Comparison of ENCODE assay signal across 25 cellular contexts in genomic region chr17:27242951-27243350, GRCh38. TPM values are rescaled to one million over a fixed set of nuclear protein-coding genes. Genes with fewer than 3 reads are reported as not detected.
DNase-seq lines count a peak whose midpoint lies in the region; ATAC-seq and TF ChIP-seq lines count a peak whose summit lies in the region.
"Had no signal": no experiment of that assay in that cellular context is flagged by ENCODE, and none has a peak within 500 bp of the region (broad histone marks: within the 10 kb centered on the region; RNA-seq: fewer than 3 reads in every experiment).

No MANE protein-coding gene starts in this region.

- H3K27ac Mint-ChIP-seq in mesothelial cell of epicardium: peak overlapping the region; percentile 93
- H3K27ac Mint-ChIP-seq in WTC11: no peak overlapping the region
- H3K27ac Mint-ChIP-seq in CD4-positive, alpha-beta T cell: no peak overlapping the region
- H3K27ac Mint-ChIP-seq: activated CD8-positive, alpha-beta T cell treated with anti-CD3 and anti-CD28 coated beads, Interleukin-2, amount 10 ng/mL, durations not matched to agents 7 days and 5 days; activated naive CD4-positive, alpha-beta T cell treated with anti-CD3 and anti-CD28 coated beads, Interleukin-2, amount 50 U/mL, for 72 hours; stimulated activated effector memory CD8-positive, alpha-beta T cell treated with anti-CD3 and anti-CD28 coated beads, Interleukin-12 subunit alpha, Interleukin-12 subunit beta, amount 100 ng/mL, for 72 hours had no signal

- H3K36me3 ChIP-seq in left ventricle myocardium inferior: no peaks in the 10 kb centered on the region
- H3K36me3 ChIP-seq: BE2C, HAP-1, uterus had no signal

- POLR2A ChIA-PET in WTC11 (lab: Charles Lee): no interaction called here
- POLR2A ChIA-PET in CD4-positive, alpha-beta T cell (lab: Charles Lee): no interaction called here

- ATAC-seq in Right ventricle myocardium superior (ENCODE audit: poor library complexity): no peak
- ATAC-seq in WTC11: no peak
- no peak for ATAC-seq in CD4-positive, alpha-beta T cell (ENCODE audit: poor library complexity)
- ATAC-seq in GM18867 (IDR thresholded peaks at IDR 0.05; ENCODE audit: unreplicated experiment): no peak
- ATAC-seq: activated CD8-positive, alpha-beta T cell treated with anti-CD3 and anti-CD28 coated beads, Interleukin-2, amount 10 ng/mL, durations not matched to agents 7 days and 5 days; activated naive CD4-positive, alpha-beta T cell treated with anti-CD3 and anti-CD28 coated beads, Interleukin-2, amount 50 U/mL, for 72 hours; stimulated activated effector memory CD8-positive, alpha-beta T cell treated with anti-CD3 and anti-CD28 coated beads, Interleukin-12 subunit alpha, Interleukin-12 subunit beta, amount 100 ng/mL, for 72 hours had no signal

- H3K4me1 ChIP-seq in left ventricle myocardium inferior: peaks cover 58% of the 10 kb centered on the region
- H3K4me1 ChIP-seq: BE2C had no signal

- H3K36me3 Mint-ChIP-seq in mesothelial cell of epicardium (no peaks in the 10 kb centered on the region), WTC11 (no peaks in the 10 kb centered on the region)
- no peaks in the 10 kb centered on the region for H3K36me3 Mint-ChIP-seq in CD4-positive, alpha-beta T cell (ENCODE audit: low read depth)
- H3K36me3 Mint-ChIP-seq: activated naive CD4-positive, alpha-beta T cell treated with anti-CD3 and anti-CD28 coated beads, Interleukin-2, amount 50 U/mL, for 72 hours had no signal

- intact Hi-C loops in left ventricle myocardium inferior (cut with micrococcal nuclease): no loop called here
- intact Hi-C loops in Right ventricle myocardium superior (cut with DNase I): loop anchor here (5.0 kb wide), 1 partner anchor 99 kb away; no protein-coding TSS in a partner anchor
- intact Hi-C loops in CD4-positive, alpha-beta T cell (cut with DNase I, micrococcal nuclease): no loop called here

- H3K27me3 Mint-ChIP-seq in mesothelial cell of epicardium (ENCODE audit: low read depth): no peaks in the 10 kb centered on the region
- no peaks in the 10 kb centered on the region for H3K27me3 Mint-ChIP-seq in WTC11 (ENCODE audit: low read depth)
- peaks cover 4% of the 10 kb centered on the region for H3K27me3 Mint-ChIP-seq in CD4-positive, alpha-beta T cell

- CTCF ChIA-PET in WTC11 (lab: Charles Lee): interaction anchor here (0.9 to 3.5 kb wide), 4 partner anchors 51 to 360 kb away, joined by 3 to 20 read pairs (median 9); partner anchors contain the start of gene WSB1
- CTCF ChIA-PET in CD4-positive, alpha-beta T cell (lab: Charles Lee): interaction anchor here (2.5 kb wide), 1 partner anchor 90 kb away, joined by 6 read pairs; no protein-coding TSS in a partner anchor

- H3K4me3 Mint-ChIP-seq in mesothelial cell of epicardium: no peak overlapping the region
- H3K4me3 Mint-ChIP-seq in WTC11: no peak overlapping the region
- H3K4me3 Mint-ChIP-seq in CD4-positive, alpha-beta T cell: no peak overlapping the region
- H3K4me3 Mint-ChIP-seq: activated CD8-positive, alpha-beta T cell treated with anti-CD3 and anti-CD28 coated beads, Interleukin-2, amount 10 ng/mL, durations not matched to agents 7 days and 5 days; neural crest cell; stimulated activated effector memory CD8-positive, alpha-beta T cell treated with anti-CD3 and anti-CD28 coated beads, Interleukin-12 subunit alpha, Interleukin-12 subunit beta, amount 100 ng/mL, for 72 hours had no signal

- no peaks in the 10 kb centered on the region for H3K27me3 ChIP-seq in left ventricle myocardium inferior (ENCODE audit: low read depth)
- no peaks in the 10 kb centered on the region for H3K27me3 ChIP-seq in CD4-positive, alpha-beta T cell (ENCODE audit: control insufficient read depth, insufficient read depth, low read length)
- H3K27me3 ChIP-seq: BE2C, uterus had no signal

- DNase-seq in left ventricle myocardium inferior: no peak
- DNase-seq in Right ventricle myocardium superior: no peak
- no peak for DNase-seq in epithelial cell of prostate (ENCODE audit: low read depth, low spot score)
- no peak for DNase-seq in mesothelial cell of epicardium (ENCODE audit: low spot score in 2 of 2, unreplicated experiment in 2 of 2)
- DNase-seq in WTC11 (ENCODE audit: low spot score): no peak
- DNase-seq in CD4-positive, alpha-beta T cell: no peak
- no peak for DNase-seq in RPMI8226
- DNase-seq: activated CD8-positive, alpha-beta T cell treated with anti-CD3 and anti-CD28 coated beads, Interleukin-2, amount 10 ng/mL, durations not matched to agents 7 days and 5 days; anterior cingulate cortex; BE2C; central memory CD4-positive, alpha-beta T cell; dermis blood vessel endothelial cell; DMS79; GF-D8; NCI-H2081 treated with DMSO at 0.1 percent for 48 hours; NCI-H748 treated with DMSO at 0.1 percent for 48 hours; posterior cingulate gyrus; stimulated activated CD4-positive, alpha-beta T cell treated with anti-CD3 and anti-CD28 coated beads, Interleukin-4, amount 100 ng/mL, for 24 hours; uterus had no signal

- TF ChIP-seq CTCF in left ventricle myocardium inferior (IDR thresholded peaks at IDR 0.05; ENCODE audit: borderline replicate concordance) (no peak), mesothelial cell of epicardium (IDR thresholded peaks at IDR 0.05; ENCODE audit: unreplicated experiment) (no peak), WTC11 (IDR thresholded peaks at IDR 0.05) (no peak)
- TF ChIP-seq CTCF in CD4-positive, alpha-beta T cell (IDR thresholded peaks at IDR 0.05): no peak

- H3K4me3 ChIP-seq in left ventricle myocardium inferior: no peak overlapping the region
- H3K4me3 ChIP-seq: HAP-1, lung, uterus had no signal

- H3K27ac ChIP-seq in left ventricle myocardium inferior (replicated peaks): peak overlapping the region; percentile 90
- peak overlapping the region; percentile 97 for H3K27ac ChIP-seq in epithelial cell of prostate
- no peak overlapping the region for H3K27ac ChIP-seq in CD4-positive, alpha-beta T cell (ENCODE audit: low read depth, low read length)

- H3K9me3 Mint-ChIP-seq in mesothelial cell of epicardium (peaks cover 4% of the 10 kb centered on the region), WTC11 (no peaks in the 10 kb centered on the region)
- no peaks in the 10 kb centered on the region for H3K9me3 Mint-ChIP-seq in CD4-positive, alpha-beta T cell
- H3K9me3 Mint-ChIP-seq: activated naive CD4-positive, alpha-beta T cell treated with anti-CD3 and anti-CD28 coated beads, Interleukin-2, amount 50 U/mL, for 72 hours; neural crest cell; stimulated activated effector memory CD8-positive, alpha-beta T cell treated with anti-CD3 and anti-CD28 coated beads, Interleukin-12 subunit alpha, Interleukin-12 subunit beta, amount 100 ng/mL, for 72 hours had no signal

- no peaks in the 10 kb centered on the region for H3K9me3 ChIP-seq in left ventricle myocardium inferior (replicated peaks)
- no peaks in the 10 kb centered on the region for H3K9me3 ChIP-seq in CD4-positive, alpha-beta T cell (ENCODE audit: control insufficient read depth, low read length)
- H3K9me3 ChIP-seq: BE2C, HAP-1, uterus had no signal

- H3K4me1 Mint-ChIP-seq in mesothelial cell of epicardium (peaks cover 64% of the 10 kb centered on the region), WTC11 (peaks cover 25% of the 10 kb centered on the region)
- no peaks in the 10 kb centered on the region for H3K4me1 Mint-ChIP-seq in CD4-positive, alpha-beta T cell (ENCODE audit: low read depth)

TF ChIP-seq in WTC11, 78 proteins besides CTCF, POLR2A, EP300 and RAD21 (continues in another document):
- TF ChIP-seq, protein P1, sequence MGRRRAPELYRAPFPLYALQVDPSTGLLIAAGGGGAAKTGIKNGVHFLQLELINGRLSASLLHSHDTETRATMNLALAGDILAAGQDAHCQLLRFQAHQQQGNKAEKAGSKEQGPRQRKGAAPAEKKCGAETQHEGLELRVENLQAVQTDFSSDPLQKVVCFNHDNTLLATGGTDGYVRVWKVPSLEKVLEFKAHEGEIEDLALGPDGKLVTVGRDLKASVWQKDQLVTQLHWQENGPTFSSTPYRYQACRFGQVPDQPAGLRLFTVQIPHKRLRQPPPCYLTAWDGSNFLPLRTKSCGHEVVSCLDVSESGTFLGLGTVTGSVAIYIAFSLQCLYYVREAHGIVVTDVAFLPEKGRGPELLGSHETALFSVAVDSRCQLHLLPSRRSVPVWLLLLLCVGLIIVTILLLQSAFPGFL (CRISPR knock-in tag; IDR thresholded peaks at IDR 0.05; ENCODE audit: borderline replicate concordance): no peak
- TF ChIP-seq, protein P2, sequence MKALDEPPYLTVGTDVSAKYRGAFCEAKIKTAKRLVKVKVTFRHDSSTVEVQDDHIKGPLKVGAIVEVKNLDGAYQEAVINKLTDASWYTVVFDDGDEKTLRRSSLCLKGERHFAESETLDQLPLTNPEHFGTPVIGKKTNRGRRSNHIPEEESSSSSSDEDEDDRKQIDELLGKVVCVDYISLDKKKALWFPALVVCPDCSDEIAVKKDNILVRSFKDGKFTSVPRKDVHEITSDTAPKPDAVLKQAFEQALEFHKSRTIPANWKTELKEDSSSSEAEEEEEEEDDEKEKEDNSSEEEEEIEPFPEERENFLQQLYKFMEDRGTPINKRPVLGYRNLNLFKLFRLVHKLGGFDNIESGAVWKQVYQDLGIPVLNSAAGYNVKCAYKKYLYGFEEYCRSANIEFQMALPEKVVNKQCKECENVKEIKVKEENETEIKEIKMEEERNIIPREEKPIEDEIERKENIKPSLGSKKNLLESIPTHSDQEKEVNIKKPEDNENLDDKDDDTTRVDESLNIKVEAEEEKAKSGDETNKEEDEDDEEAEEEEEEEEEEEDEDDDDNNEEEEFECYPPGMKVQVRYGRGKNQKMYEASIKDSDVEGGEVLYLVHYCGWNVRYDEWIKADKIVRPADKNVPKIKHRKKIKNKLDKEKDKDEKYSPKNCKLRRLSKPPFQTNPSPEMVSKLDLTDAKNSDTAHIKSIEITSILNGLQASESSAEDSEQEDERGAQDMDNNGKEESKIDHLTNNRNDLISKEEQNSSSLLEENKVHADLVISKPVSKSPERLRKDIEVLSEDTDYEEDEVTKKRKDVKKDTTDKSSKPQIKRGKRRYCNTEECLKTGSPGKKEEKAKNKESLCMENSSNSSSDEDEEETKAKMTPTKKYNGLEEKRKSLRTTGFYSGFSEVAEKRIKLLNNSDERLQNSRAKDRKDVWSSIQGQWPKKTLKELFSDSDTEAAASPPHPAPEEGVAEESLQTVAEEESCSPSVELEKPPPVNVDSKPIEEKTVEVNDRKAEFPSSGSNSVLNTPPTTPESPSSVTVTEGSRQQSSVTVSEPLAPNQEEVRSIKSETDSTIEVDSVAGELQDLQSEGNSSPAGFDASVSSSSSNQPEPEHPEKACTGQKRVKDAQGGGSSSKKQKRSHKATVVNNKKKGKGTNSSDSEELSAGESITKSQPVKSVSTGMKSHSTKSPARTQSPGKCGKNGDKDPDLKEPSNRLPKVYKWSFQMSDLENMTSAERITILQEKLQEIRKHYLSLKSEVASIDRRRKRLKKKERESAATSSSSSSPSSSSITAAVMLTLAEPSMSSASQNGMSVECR (CRISPR knock-in tag; IDR thresholded peaks at IDR 0.05; ENCODE audit: borderline replicate concordance): no peak

RNA-seq across cellular contexts. Expression of gene WSB1, which starts 51.0 kb away (rescaled TPM):
- total RNA-seq in left ventricle myocardium inferior (53.3 TPM), Right ventricle myocardium superior (47.1 TPM), mesothelial cell of epicardium (768 to 806 TPM (median 799 TPM) in 3 replicates), WTC11 (2021) (167 to 223 TPM (median 221 TPM) in 3 replicates)
- 100 to 1,000 TPM in 1 of 2 experiments, 10 to 100 TPM in 1; 99.4 to 104 TPM for total RNA-seq in CD4-positive, alpha-beta T cell
